In the genomic region with DNA sequence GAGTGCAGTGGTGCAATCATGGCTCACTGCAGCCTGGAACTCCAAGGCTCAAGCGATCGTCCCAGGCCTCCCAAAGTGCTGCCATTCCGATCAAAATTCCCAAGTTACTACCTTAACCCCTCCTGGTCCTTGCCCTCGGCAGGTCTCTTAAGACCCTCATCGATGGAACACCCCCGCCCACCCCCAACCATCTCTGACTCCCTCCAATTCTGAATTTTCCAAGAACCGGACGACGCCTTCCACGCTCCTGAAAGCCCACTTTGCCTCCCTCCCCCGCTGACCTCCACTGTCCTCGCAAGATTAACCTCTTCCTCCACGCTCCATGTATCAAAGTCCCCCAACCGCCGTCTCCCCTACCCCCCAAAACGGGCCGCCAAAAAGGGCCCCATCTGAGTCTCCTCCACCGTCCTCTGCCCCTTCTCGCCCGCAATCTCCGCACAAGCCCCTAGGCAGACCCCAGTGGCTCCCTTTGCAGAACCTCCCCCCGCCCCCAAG, we compare ENCODE assay signal across 8 cellular contexts. TPM values are rescaled to one million over a fixed set of nuclear protein-coding genes. Genes with fewer than 3 reads are reported as not detected.
DNase-seq lines count a peak whose midpoint lies in the region; ATAC-seq and TF ChIP-seq lines count a peak whose summit lies in the region.

No MANE protein-coding gene starts in this region.

- H3K79me2 ChIP-seq in GM23338 (replicated peaks; ENCODE audit: insufficient read depth) = peaks cover 46% of the 10 kb centered on the region

- ATAC-seq in GM23338 = no peak
- no peak for ATAC-seq in WTC11
- ATAC-seq in GM18858 (IDR thresholded peaks at IDR 0.05; ENCODE audit: unreplicated experiment) = no peak

- TF ChIP-seq CTCF in GM23338 (conservative IDR thresholded peaks at IDR 0.05; ENCODE audit: low read depth in 2 of 2) = no peak
- no peak for TF ChIP-seq CTCF in WTC11 (IDR thresholded peaks at IDR 0.05)
- TF ChIP-seq CTCF in right atrium auricular region (IDR thresholded peaks at IDR 0.05) = no peak

- H3K27me3 ChIP-seq in GM23338 (ENCODE audit: insufficient read depth) (no peaks in the 10 kb centered on the region), right atrium auricular region (no peaks in the 10 kb centered on the region)

- H3K9me3 Mint-ChIP-seq in GM23338 (no peaks in the 10 kb centered on the region; the same call in 2 of the 3 replicates), WTC11 (no peaks in the 10 kb centered on the region)

- H3K4me1 Mint-ChIP-seq in GM23338 (peaks cover 28% of the 10 kb centered on the region), WTC11 (peaks cover 26% of the 10 kb centered on the region)

- peak overlapping the region; percentile 92 for H3K4me2 ChIP-seq in GM23338

- H3K36me3 ChIP-seq in GM23338 (ENCODE audit: insufficient read depth) (peaks cover 10% of the 10 kb centered on the region), right atrium auricular region (peaks cover 40% of the 10 kb centered on the region)

- H3K27ac ChIP-seq in GM23338 (ENCODE audit: low read depth) = peak overlapping the region; percentile 93
- H3K27ac ChIP-seq in right atrium auricular region = peak overlapping the region; percentile 99 to 100
- H3K27ac ChIP-seq in skin epidermis = peak overlapping the region; percentile 84 to 99 (median 95)

- H3F3A ChIP-seq in GM23338 (replicated peaks; ENCODE audit: low read depth) = peaks cover 43% of the 10 kb centered on the region

- H4K20me1 ChIP-seq in GM23338 (replicated peaks; ENCODE audit: insufficient read depth) = peaks cover 29% of the 10 kb centered on the region

- CTCF ChIA-PET in WTC11 (lab: Charles Lee) = interaction anchor here (0.6 to 2.2 kb wide), 11 partner anchors 13 to 1686 kb away, joined by 3 to 49 read pairs (median 6); a partner anchor contains a TSS

- H3K4me1 ChIP-seq in GM23338 (ENCODE audit: insufficient read depth) (peaks cover 15% of the 10 kb centered on the region), right atrium auricular region (peaks cover 0 to 54% of the 10 kb centered on the region in 2 donors)

- peak overlapping the region; percentile 96 for H3K27ac Mint-ChIP-seq in GM23338
- H3K27ac Mint-ChIP-seq in WTC11 = peak overlapping the region; percentile 100

- peak overlapping the region; percentile 94 for H3K4me3 Mint-ChIP-seq in GM23338
- peak overlapping the region; percentile 96 for H3K4me3 Mint-ChIP-seq in WTC11

- DNase-seq in GM23338 (ENCODE audit: low spot score) = no peak
- no peak for DNase-seq in WTC11 (ENCODE audit: low spot score)
- DNase-seq in right atrium auricular region (ENCODE audit: low spot score) = no peak
- DNase-seq in T-helper 9 cell = no peak
- DNase-seq in dedifferentiated amniotic fluid mesenchymal stem cell (ENCODE audit: extremely low spot score) = no peak
- no peak for DNase-seq in SW 1271 (lab: John Stamatoyannopoulos, UW)

- H3K4me3 ChIP-seq in GM23338 (peak overlapping the region; percentile 93), right atrium auricular region (peak overlapping the region; percentile 95 to 99), skin epidermis (peak overlapping the region; percentile 80 to 99 (median 94))

- H3K9me3 ChIP-seq in right atrium auricular region = no peaks in the 10 kb centered on the region

- POLR2A ChIA-PET in WTC11 (lab: Charles Lee) = interaction anchor here (0.7 to 4.8 kb wide), 9 partner anchors 11 to 208 kb away, joined by 3 to 142 read pairs (median 4); a partner anchor contains a TSS

- H3K27me3 Mint-ChIP-seq in GM23338 (ENCODE audit: insufficient read depth, low read depth, poor library complexity) = peaks cover 25% of the 10 kb centered on the region
- no peaks in the 10 kb centered on the region; the same call in 1 of the 2 replicates for H3K27me3 Mint-ChIP-seq in WTC11 (ENCODE audit: low read depth)

- peaks cover 55% of the 10 kb centered on the region for H3K36me3 Mint-ChIP-seq in GM23338 (ENCODE audit: low read depth)
- H3K36me3 Mint-ChIP-seq in WTC11 = peaks cover 21% of the 10 kb centered on the region

- H2AFZ ChIP-seq in GM23338 = no peak overlapping the region

- H3K9me2 ChIP-seq in GM23338 (ENCODE audit: insufficient read depth) = no peaks in the 10 kb centered on the region

TF ChIP-seq in GM23338, 12 proteins besides CTCF, POLR2A, EP300 and RAD21 (continues in another document):
- TF ChIP-seq, protein P1, sequence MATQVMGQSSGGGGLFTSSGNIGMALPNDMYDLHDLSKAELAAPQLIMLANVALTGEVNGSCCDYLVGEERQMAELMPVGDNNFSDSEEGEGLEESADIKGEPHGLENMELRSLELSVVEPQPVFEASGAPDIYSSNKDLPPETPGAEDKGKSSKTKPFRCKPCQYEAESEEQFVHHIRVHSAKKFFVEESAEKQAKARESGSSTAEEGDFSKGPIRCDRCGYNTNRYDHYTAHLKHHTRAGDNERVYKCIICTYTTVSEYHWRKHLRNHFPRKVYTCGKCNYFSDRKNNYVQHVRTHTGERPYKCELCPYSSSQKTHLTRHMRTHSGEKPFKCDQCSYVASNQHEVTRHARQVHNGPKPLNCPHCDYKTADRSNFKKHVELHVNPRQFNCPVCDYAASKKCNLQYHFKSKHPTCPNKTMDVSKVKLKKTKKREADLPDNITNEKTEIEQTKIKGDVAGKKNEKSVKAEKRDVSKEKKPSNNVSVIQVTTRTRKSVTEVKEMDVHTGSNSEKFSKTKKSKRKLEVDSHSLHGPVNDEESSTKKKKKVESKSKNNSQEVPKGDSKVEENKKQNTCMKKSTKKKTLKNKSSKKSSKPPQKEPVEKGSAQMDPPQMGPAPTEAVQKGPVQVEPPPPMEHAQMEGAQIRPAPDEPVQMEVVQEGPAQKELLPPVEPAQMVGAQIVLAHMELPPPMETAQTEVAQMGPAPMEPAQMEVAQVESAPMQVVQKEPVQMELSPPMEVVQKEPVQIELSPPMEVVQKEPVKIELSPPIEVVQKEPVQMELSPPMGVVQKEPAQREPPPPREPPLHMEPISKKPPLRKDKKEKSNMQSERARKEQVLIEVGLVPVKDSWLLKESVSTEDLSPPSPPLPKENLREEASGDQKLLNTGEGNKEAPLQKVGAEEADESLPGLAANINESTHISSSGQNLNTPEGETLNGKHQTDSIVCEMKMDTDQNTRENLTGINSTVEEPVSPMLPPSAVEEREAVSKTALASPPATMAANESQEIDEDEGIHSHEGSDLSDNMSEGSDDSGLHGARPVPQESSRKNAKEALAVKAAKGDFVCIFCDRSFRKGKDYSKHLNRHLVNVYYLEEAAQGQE (IDR thresholded peaks at IDR 0.05; ENCODE audit: unreplicated experiment) = no peak
- TF ChIP-seq EZH2phosphoT487 (IDR thresholded peaks at IDR 0.05; ENCODE audit: unreplicated experiment) = no peak

TF ChIP-seq in WTC11, 78 proteins besides CTCF, POLR2A, EP300 and RAD21:
- TF ChIP-seq ZNF121 (CRISPR knock-in tag; IDR thresholded peaks at IDR 0.05) (peak; percentile 87), CREM (CRISPR knock-in tag; IDR thresholded peaks at IDR 0.05) (no peak), GTF2I (CRISPR knock-in tag; conservative IDR thresholded peaks at IDR 0.05) (no peak)

RNA-seq across cellular contexts. Expression of a gene that starts 0.5 kb away (rescaled TPM):
- total RNA-seq in GM23338 (2014; rRNA removed; shearing (Covaris generic)) = 95.6 and 105 TPM in 2 replicates
- polyA plus RNA-seq in GM23338 (2016; fragmentation: Nextera tagmentation; extraction: Ambion mirVana) = 30.7 and 32.1 TPM in 2 replicates
- 61.5 to 73.5 TPM (median 68.4 TPM) in 3 replicates for total RNA-seq in WTC11 (2021)
- total RNA-seq in right atrium auricular region = 100 to 1,000 TPM in 1 of 2 donors, 10 to 100 TPM in 1; 46.2 to 202 TPM

RNA-seq across cellular contexts. Expression of a gene that starts 14.9 kb away (rescaled TPM):
- 2,892 and 2,987 TPM in 2 replicates for total RNA-seq in GM23338 (2014; rRNA removed; shearing (Covaris generic))
- polyA plus RNA-seq in GM23338 (2016; fragmentation: Nextera tagmentation; extraction: Ambion mirVana) = 772 and 1,028 TPM in 2 replicates
- total RNA-seq in WTC11 (2021) (3,572 to 3,864 TPM (median 3,852 TPM) in 3 replicates), right atrium auricular region (1,000 to 10,000 TPM; 1,205 to 1,737 TPM)

RNA-seq across cellular contexts. Expression of a gene that starts 37.2 kb away (rescaled TPM):
- total RNA-seq in GM23338 (2014; rRNA removed; shearing (Covaris generic)) = 34.1 and 48.4 TPM in 2 replicates
- 17.0 and 20.0 TPM in 2 replicates for polyA plus RNA-seq in GM23338 (2016; fragmentation: Nextera tagmentation; extraction: Ambion mirVana)
- total RNA-seq in WTC11 (2021) (45.5 to 46.0 TPM (median 45.9 TPM) in 3 replicates), right atrium auricular region (10 to 100 TPM; 10.9 to 11.4 TPM)

RNA-seq across cellular contexts. Expression of a gene that starts 37.5 kb away (rescaled TPM):
- total RNA-seq in GM23338 (2014; rRNA removed; shearing (Covaris generic)) = 55.9 and 57.3 TPM in 2 replicates
- polyA plus RNA-seq in GM23338 (2016; fragmentation: Nextera tagmentation; extraction: Ambion mirVana) = 65.3 and 69.3 TPM in 2 replicates
- total RNA-seq in WTC11 (2021) (50.4 to 61.9 TPM (median 51.1 TPM) in 3 replicates), right atrium auricular region (1,000 to 10,000 TPM; 1,342 to 2,195 TPM)
